In genomic region chrX:108299101-108299591, GRCh38 we compare ENCODE assay signal across 10 cellular contexts.
A peak's percentile ranks its signal among the peaks of the same experiment; 100 is the strongest.
DNase-seq lines count a peak whose midpoint lies in the region; ATAC-seq and TF ChIP-seq lines count a peak whose summit lies in the region.
"Had no signal": no experiment of that assay in that cellular context is flagged by ENCODE, and none has a peak within 500 bp of the region (broad histone marks: within the 10 kb centered on the region; RNA-seq: fewer than 3 reads in every experiment).

No MANE protein-coding gene starts in this region.

- ATAC-seq in DND-41 (ENCODE audit: insufficient read depth, low read depth) (peak; percentile 69), GM21515 (IDR thresholded peaks at IDR 0.05; ENCODE audit: unreplicated experiment) (peak; percentile 63), HG03442 (IDR thresholded peaks at IDR 0.05; ENCODE audit: unreplicated experiment) (peak; percentile 82)
- no peak for ATAC-seq in activated naive CD4-positive, alpha-beta T cell treated with anti-CD3 and anti-CD28 coated beads, Interleukin-2, amount 50 U/mL, for 72 hours

- no peaks in the 10 kb centered on the region for H3K27me3 ChIP-seq in DND-41 (ENCODE audit: insufficient read depth, low read length, poor library complexity)

- no peaks in the 10 kb centered on the region for H4K20me1 ChIP-seq in DND-41 (ENCODE audit: insufficient read depth, low read length)

- H3K4me3 ChIP-seq in DND-41 (ENCODE audit: low read depth in 1 of 2, low read length in 2 of 2) (no peak overlapping the region), fibroblast of mammary gland (ENCODE audit: control insufficient read depth, low read depth, low read length) (no peak overlapping the region)
- H3K4me3 ChIP-seq: left ventricle myocardium inferior had no signal

- no peaks in the 10 kb centered on the region for H3K9me3 ChIP-seq in DND-41 (ENCODE audit: insufficient read depth, low read length, severe bottlenecking)
- H3K9me3 ChIP-seq: left ventricle myocardium inferior had no signal

- H2AFZ ChIP-seq in DND-41 (ENCODE audit: low read depth, low read length): no peak overlapping the region

- no peaks in the 10 kb centered on the region for H3K36me3 ChIP-seq in DND-41 (ENCODE audit: insufficient read depth, low read length)
- H3K36me3 ChIP-seq: left ventricle myocardium inferior had no signal

- no peaks in the 10 kb centered on the region for H3K79me2 ChIP-seq in DND-41 (ENCODE audit: insufficient read depth, low read length)

- peak overlapping the region in 1 of 2 donors; percentile 93 for H3K27ac Mint-ChIP-seq in activated naive CD4-positive, alpha-beta T cell treated with anti-CD3 and anti-CD28 coated beads, Interleukin-2, amount 50 U/mL, for 72 hours

- no peaks in the 10 kb centered on the region for H3K9me3 Mint-ChIP-seq in activated naive CD4-positive, alpha-beta T cell treated with anti-CD3 and anti-CD28 coated beads, Interleukin-2, amount 50 U/mL, for 72 hours

- no peaks in the 10 kb centered on the region for H3K4me1 ChIP-seq in DND-41 (ENCODE audit: insufficient read depth, low read length)
- H3K4me1 ChIP-seq: left ventricle myocardium inferior had no signal

- no peak overlapping the region for H3K4me2 ChIP-seq in DND-41 (ENCODE audit: insufficient read depth, low read length)

- H3K27ac ChIP-seq in DND-41 (ENCODE audit: low read length): no peak overlapping the region
- H3K27ac ChIP-seq: left ventricle myocardium inferior had no signal

- in situ Hi-C loops in GM13976 (cut with MboI; ENCODE audit: low sequenced_read_pairs, unreplicated experiment): no loop called here

- no peaks in the 10 kb centered on the region for H3K36me3 Mint-ChIP-seq in activated naive CD4-positive, alpha-beta T cell treated with anti-CD3 and anti-CD28 coated beads, Interleukin-2, amount 50 U/mL, for 72 hours

- DNase-seq in DND-41 (peak; percentile 22), fibroblast of mammary gland (ENCODE audit: low read depth) (peak; percentile 20), GM13976 (ENCODE audit: low spot score) (no peak), NCI-H524 (lab: John Stamatoyannopoulos, UW) (no peak)
- DNase-seq in activated naive CD4-positive, alpha-beta T cell treated with anti-CD3 and anti-CD28 coated beads, Interleukin-2, amount 50 U/mL, for 72 hours (ENCODE audit: low spot score in 2 of 2): no peak
- no peak for DNase-seq in activated CD4-positive, alpha-beta T cell treated with anti-CD3 and anti-CD28 coated beads for 48 hours
- DNase-seq: activated naive CD4-positive, alpha-beta T cell treated with anti-CD3 and anti-CD28 coated beads, Interleukin-2, amount 50 U/mL, for 16 hours; left ventricle myocardium inferior had no signal

- no peak overlapping the region for H3K9ac ChIP-seq in DND-41 (ENCODE audit: low read depth, low read length)

- TF ChIP-seq CTCF in DND-41 (IDR thresholded peaks at IDR 0.05; ENCODE audit: borderline replicate concordance, extremely low read depth, low read length, poor library complexity, severe bottlenecking): no peak
- no peak for TF ChIP-seq CTCF in fibroblast of mammary gland (conservative IDR thresholded peaks at IDR 0.05; ENCODE audit: control insufficient read depth, insufficient read depth, low read depth, low read length)
- TF ChIP-seq CTCF in GM13976 (IDR thresholded peaks at IDR 0.05; ENCODE audit: borderline replicate concordance, control extremely low read depth, extremely low read depth, insufficient read depth, missing control alignments): no peak

Comparison
In these comparisons a context has a peak if more than half of its experiments do, and no peak if none do; other contexts are left out.
1. ATAC-seq: peak in DND-41 (single experiment), GM21515 (single experiment) and HG03442 (single experiment); none in activated naive CD4-positive, alpha-beta T cell treated with anti-CD3 and anti-CD28 coated beads, Interleukin-2, amount 50 U/mL, for 72 hours (0 of 2).
2. DNase-seq: peak in DND-41 (single experiment) and fibroblast of mammary gland (single experiment); none in GM13976 (single experiment), activated naive CD4-positive, alpha-beta T cell treated with anti-CD3 and anti-CD28 coated beads, Interleukin-2, amount 50 U/mL, for 72 hours (0 of 2), NCI-H524 (0 of 2) and activated CD4-positive, alpha-beta T cell treated with anti-CD3 and anti-CD28 coated beads for 48 hours (single experiment).